In the genomic region with DNA sequence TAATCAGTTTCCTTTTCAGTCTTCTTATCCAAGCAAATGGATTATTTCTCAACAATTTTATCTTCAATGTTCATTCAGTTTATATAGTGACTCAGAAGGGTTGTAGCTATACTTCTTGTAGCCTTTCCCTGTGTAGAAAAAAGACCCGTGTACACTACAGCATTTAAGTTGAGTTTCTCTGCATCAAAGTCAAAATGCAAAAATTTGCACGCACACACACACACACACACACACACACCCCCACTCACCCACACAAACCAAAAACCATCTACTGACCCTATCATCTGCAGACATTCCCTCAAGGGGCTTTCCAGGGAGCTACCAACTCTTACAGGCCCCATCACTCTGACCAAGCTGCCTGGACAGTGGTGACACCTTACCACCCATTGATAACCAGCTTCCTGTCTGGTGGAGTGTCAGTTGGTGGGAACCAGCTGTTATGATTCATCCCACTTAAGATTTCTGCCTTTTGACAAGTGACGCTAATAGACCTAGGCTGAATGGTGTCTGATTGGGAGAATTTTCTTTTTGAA, we compare ENCODE assay signal across 8 cellular contexts. TPM values are rescaled to one million over a fixed set of nuclear protein-coding genes. Genes with fewer than 3 reads are reported as not detected.
DNase-seq lines count a peak whose midpoint lies in the region; ATAC-seq, FAIRE-seq and TF ChIP-seq lines count a peak whose summit lies in the region.

No MANE protein-coding gene starts in this region.

- in situ Hi-C loops in HepG2 (cut with HindIII; ENCODE audit: extremely low pct_ligation_motif_present, low pct_unique_long_range_greater_than_20kb): no loop called here

- no peaks in the 10 kb centered on the region for H4K20me1 ChIP-seq in HepG2 (ENCODE audit: insufficient read depth, low read length)

- POLR2A ChIA-PET in HepG2 (lab: Yijun Ruan, JAX): interaction anchor here (1.3 to 2.8 kb wide), 2 partner anchors 12 to 14 kb away, joined by 4 to 11 read pairs; no protein-coding TSS in a partner anchor
- POLR2A ChIA-PET in activated CD8-positive, alpha-beta T cell treated with anti-CD3 and anti-CD28 coated beads for 36 hours (lab: Charles Lee): interaction anchor here (1.9 to 5.0 kb wide), 2 partner anchors 10 to 12 kb away, joined by 4 to 14 read pairs; a partner anchor contains a TSS

- H3K36me3 Mint-ChIP-seq in activated CD8-positive, alpha-beta T cell treated with anti-CD3 and anti-CD28 coated beads for 36 hours (ENCODE audit: low read depth): no peaks in the 10 kb centered on the region

- DNase-seq in HepG2 (ENCODE audit: low spot score) (no peak), right lobe of liver (no peak), upper lobe of right lung (no peak), HuH-7.5 (ENCODE audit: low spot score) (no peak), AG08396 (ENCODE audit: low spot score) (no peak), tibial artery (no peak)
- DNase-seq in activated CD8-positive, alpha-beta T cell treated with anti-CD3 and anti-CD28 coated beads for 36 hours: peak; percentile 45

- no peak overlapping the region for H3K27ac ChIP-seq in HepG2 (ENCODE audit: extremely low read length, insufficient read depth, low read length)
- no peak overlapping the region for H3K27ac ChIP-seq in right lobe of liver
- no peak overlapping the region for H3K27ac ChIP-seq in upper lobe of right lung
- H3K27ac ChIP-seq in tibial artery: no peak overlapping the region

- H3K9ac ChIP-seq in HepG2 (ENCODE audit: insufficient read depth, low read depth, low read length): no peak overlapping the region

- H3K36me3 ChIP-seq in HepG2 (replicated peaks in 1 of 2; ENCODE audit: control insufficient read depth in 1 of 2, insufficient read depth in 2 of 2, low read length in 2 of 2) (no peaks in the 10 kb centered on the region), right lobe of liver (no peaks in the 10 kb centered on the region), upper lobe of right lung (no peaks in the 10 kb centered on the region), tibial artery (no peaks in the 10 kb centered on the region)

- peaks cover 4% of the 10 kb centered on the region for H3K9me3 Mint-ChIP-seq in activated CD8-positive, alpha-beta T cell treated with anti-CD3 and anti-CD28 coated beads for 36 hours

- no peak overlapping the region for H2AFZ ChIP-seq in HepG2 (ENCODE audit: low read length)

- intact Hi-C loops in HepG2 (cut with micrococcal nuclease; ENCODE audit: unreplicated experiment) (no loop called here), right lobe of liver (cut with DNase I) (no loop called here), upper lobe of right lung (cut with DNase I) (no loop called here), tibial artery (cut with DNase I; ENCODE audit: low total_unique reads) (no loop called here)
- intact Hi-C loops in activated CD8-positive, alpha-beta T cell treated with anti-CD3 and anti-CD28 coated beads for 36 hours (cut with micrococcal nuclease): no loop called here

- peaks cover 7% of the 10 kb centered on the region for H3K4me1 Mint-ChIP-seq in activated CD8-positive, alpha-beta T cell treated with anti-CD3 and anti-CD28 coated beads for 36 hours (ENCODE audit: low read depth)

- H3K4me3 Mint-ChIP-seq in activated CD8-positive, alpha-beta T cell treated with anti-CD3 and anti-CD28 coated beads for 36 hours: no peak overlapping the region

- CTCF ChIA-PET in HepG2 (lab: Yijun Ruan, JAX; ENCODE audit: low intra/inter-chr PET ratio, low total read pairs): no interaction called here
- CTCF ChIA-PET in activated CD8-positive, alpha-beta T cell treated with anti-CD3 and anti-CD28 coated beads for 36 hours (lab: Charles Lee): interaction anchor here (0.8 to 1.9 kb wide), 4 partner anchors 12 to 628 kb away, joined by 3 to 7 read pairs (median 3); a partner anchor contains a TSS

- WGBS in HepG2 (ENCODE audit: low lambda C conversion rate): 79% methylated on average over 3 of the region's 3 CpGs
- 62% methylated on average over 2 of the region's 3 CpGs for WGBS in right lobe of liver (ENCODE audit: insufficient coverage, low coverage, low lambda C conversion rate, missing lambda C conversion rate)

- H3K27me3 Mint-ChIP-seq in activated CD8-positive, alpha-beta T cell treated with anti-CD3 and anti-CD28 coated beads for 36 hours: peaks cover 9% of the 10 kb centered on the region

- no peak for ATAC-seq in HepG2
- no peak for ATAC-seq in right lobe of liver
- ATAC-seq in HG03196 (IDR thresholded peaks at IDR 0.05; ENCODE audit: unreplicated experiment): peak; percentile 85
- peak; percentile 81 for ATAC-seq in activated CD8-positive, alpha-beta T cell treated with anti-CD3 and anti-CD28 coated beads for 36 hours
- ATAC-seq in upper lobe of right lung: peak; percentile 37

- peak overlapping the region; percentile 27 for H3K27ac Mint-ChIP-seq in activated CD8-positive, alpha-beta T cell treated with anti-CD3 and anti-CD28 coated beads for 36 hours

- H3K79me2 ChIP-seq in HepG2 (ENCODE audit: insufficient read depth, low read length): peaks cover 16% of the 10 kb centered on the region

- H3K27me3 ChIP-seq in HepG2 (ENCODE audit: control insufficient read depth in 1 of 2, insufficient read depth in 2 of 2, low read length in 2 of 2) (no peaks in the 10 kb centered on the region), right lobe of liver (no peaks in the 10 kb centered on the region), upper lobe of right lung (no peaks in the 10 kb centered on the region), tibial artery (no peaks in the 10 kb centered on the region)

- TF ChIP-seq CTCF in HepG2 (CRISPR knock-in tag; IDR thresholded peaks at IDR 0.05): no peak
- TF ChIP-seq CTCF in right lobe of liver (IDR thresholded peaks at IDR 0.05): no peak
- no peak for TF ChIP-seq CTCF in activated CD8-positive, alpha-beta T cell treated with anti-CD3 and anti-CD28 coated beads for 36 hours (IDR thresholded peaks at IDR 0.05)
- no peak for TF ChIP-seq CTCF in upper lobe of right lung (IDR thresholded peaks at IDR 0.05)
- no peak for TF ChIP-seq CTCF in tibial artery (IDR thresholded peaks at IDR 0.05)

- no peak for FAIRE-seq in HepG2 (lab: Jason Lieb, UNC)

- TF ChIP-seq RAD21 in HepG2 (CRISPR knock-in tag; IDR thresholded peaks at IDR 0.05): no peak

- BruUV-seq in HepG2 (replicated peaks; lab: Mats Ljungman, UMichigan): no TSS peak

- H3K9me3 ChIP-seq in HepG2 (ENCODE audit: low read length): no peaks in the 10 kb centered on the region
- no peaks in the 10 kb centered on the region for H3K9me3 ChIP-seq in right lobe of liver
- H3K9me3 ChIP-seq in upper lobe of right lung: no peaks in the 10 kb centered on the region
- no peaks in the 10 kb centered on the region for H3K9me3 ChIP-seq in tibial artery

- TF ChIP-seq POLR2A in HepG2 (IDR thresholded peaks at IDR 0.05; ENCODE audit: insufficient read depth in 1 of 2, low read depth in 2 of 2, low read length in 2 of 2) (no peak), right lobe of liver (IDR thresholded peaks at IDR 0.05) (no peak)

- H3K4me1 ChIP-seq in HepG2 (ENCODE audit: insufficient read depth, low read length) (peaks cover 49% of the 10 kb centered on the region), right lobe of liver (peaks cover 0 to 9% (median 0%) of the 10 kb centered on the region in 4 donors), upper lobe of right lung (no peaks in the 10 kb centered on the region), tibial artery (peaks cover 0 to 5% (median 0%) of the 10 kb centered on the region in 4 donors)

- TF ChIP-seq EP300 in HepG2 (IDR thresholded peaks at IDR 0.05; ENCODE audit: low read depth in 2 of 2, low read length in 2 of 2) (no peak), HepG2 (CRISPR knock-in tag; IDR thresholded peaks at IDR 0.05; ENCODE audit: borderline replicate concordance) (no peak)

- H3K4me2 ChIP-seq in HepG2 (ENCODE audit: low read depth, low read length): no peak overlapping the region

- H3K4me3 ChIP-seq in HepG2 (replicated peaks in 1 of 3; ENCODE audit: insufficient read depth in 1 of 3, low read depth in 2 of 3, low read length in 3 of 3) (no peak overlapping the region), right lobe of liver (no peak overlapping the region), upper lobe of right lung (no peak overlapping the region), tibial artery (no peak overlapping the region)

TF ChIP-seq in HepG2, 621 proteins besides CTCF, POLR2A, EP300 and RAD21 (continues in another document):
- TF ChIP-seq, protein P1, sequence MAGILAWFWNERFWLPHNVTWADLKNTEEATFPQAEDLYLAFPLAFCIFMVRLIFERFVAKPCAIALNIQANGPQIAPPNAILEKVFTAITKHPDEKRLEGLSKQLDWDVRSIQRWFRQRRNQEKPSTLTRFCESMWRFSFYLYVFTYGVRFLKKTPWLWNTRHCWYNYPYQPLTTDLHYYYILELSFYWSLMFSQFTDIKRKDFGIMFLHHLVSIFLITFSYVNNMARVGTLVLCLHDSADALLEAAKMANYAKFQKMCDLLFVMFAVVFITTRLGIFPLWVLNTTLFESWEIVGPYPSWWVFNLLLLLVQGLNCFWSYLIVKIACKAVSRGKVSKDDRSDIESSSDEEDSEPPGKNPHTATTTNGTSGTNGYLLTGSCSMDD (CRISPR knock-in tag; IDR thresholded peaks at IDR 0.05): no peak

RNA-seq across cellular contexts. Expression of a gene that starts 12.2 kb away (rescaled TPM):
- total RNA-seq in HepG2 (2016; rRNA removed; fragmentation: Illumina TruSeq; extraction: Trizol) (64.5 and 78.9 TPM in 2 replicates), right lobe of liver (10 to 100 TPM; 74.3 to 96.4 (median 84.5) TPM), upper lobe of right lung (52.1 TPM)
- 19.2 and 20.4 TPM in 2 replicates for total RNA-seq in HepG2 (2016; cell fraction: cytosol; rRNA removed; fragmentation: Illumina TruSeq; extraction: Trizol; ENCODE audit: low read depth)
- total RNA-seq in HepG2 (2016; cell fraction: insoluble cytoplasmic fraction; rRNA removed; fragmentation: Illumina TruSeq; extraction: Trizol): 69.3 and 74.8 TPM in 2 replicates
- 73.2 and 75.4 TPM in 2 replicates for total RNA-seq in HepG2 (2016; cell fraction: membrane; rRNA removed; fragmentation: Illumina TruSeq; extraction: Trizol)
- 121 and 123 TPM in 2 replicates for total RNA-seq in HepG2 (2016; cell fraction: nucleus; rRNA removed; fragmentation: Illumina TruSeq; extraction: Trizol)
- 75.7 and 97.1 TPM in 2 replicates for polyA plus RNA-seq in HepG2 (2011; rRNA removed)
- 40.8 and 54.3 TPM in 2 replicates for polyA plus RNA-seq in HepG2 (2011; cell fraction: cytosol; rRNA removed)
- 68.9 and 74.9 TPM in 2 replicates for polyA plus RNA-seq in HepG2 (2011; cell fraction: nucleus; rRNA removed)
- polyA plus RNA-seq in HepG2 (2012): 87.7 and 101 TPM in 2 replicates
- polyA plus RNA-seq in HepG2 (2016; cell fraction: cytosol; fragmentation: Illumina TruSeq; extraction: Trizol; ENCODE audit: low read depth): 13.4 and 15.1 TPM in 2 replicates
- polyA plus RNA-seq in HepG2 (2016; cell fraction: insoluble cytoplasmic fraction; fragmentation: Illumina TruSeq; extraction: Trizol; ENCODE audit: low read depth): 81.1 and 83.2 TPM in 2 replicates
- polyA plus RNA-seq in HepG2 (2016; cell fraction: membrane; fragmentation: Illumina TruSeq; extraction: Trizol; ENCODE audit: low read depth): 49.0 and 50.1 TPM in 2 replicates
- 115 and 124 TPM in 2 replicates for polyA plus RNA-seq in HepG2 (2016; cell fraction: nucleus; fragmentation: Illumina TruSeq; extraction: Trizol; ENCODE audit: insufficient read depth, low read depth)
- 37.6 and 93.4 TPM in 2 replicates for polyA minus RNA-seq in HepG2 (2011; rRNA and poly(A)+ RNA removed; ENCODE audit: low replicate concordance)
- polyA minus RNA-seq in HepG2 (2011; cell fraction: cytosol; rRNA and poly(A)+ RNA removed): 82.9 and 96.7 TPM in 2 replicates
- polyA minus RNA-seq in HepG2 (2011; cell fraction: nucleus; rRNA and poly(A)+ RNA removed): 685 and 799 TPM in 2 replicates
- 10 to 100 TPM; 39.7 to 46.3 TPM for total RNA-seq in activated CD8-positive, alpha-beta T cell treated with anti-CD3 and anti-CD28 coated beads for 36 hours

Comparison
In these comparisons a context has a peak if more than half of its experiments do, and no peak if none do; other contexts are left out.
1. ATAC-seq: peak in HG03196 (single experiment), activated CD8-positive, alpha-beta T cell treated with anti-CD3 and anti-CD28 coated beads for 36 hours (single experiment) and upper lobe of right lung (single experiment); none in HepG2 (single experiment) and right lobe of liver (0 of 4).